Comparison of ENCODE assay signal across 8 cellular contexts in genomic region chr9:114507726-114508125, GRCh38. TPM values are rescaled to one million over a fixed set of nuclear protein-coding genes. Genes with fewer than 3 reads are reported as not detected.
DNase-seq lines count a peak whose midpoint lies in the region; ATAC-seq and TF ChIP-seq lines count a peak whose summit lies in the region.
"Had no signal": no experiment of that assay in that cellular context is flagged by ENCODE, and none has a peak within 500 bp of the region (broad histone marks: within the 10 kb centered on the region; RNA-seq: fewer than 3 reads in every experiment).

No MANE protein-coding gene starts in this region.

- 8 to 14% (median 12%) methylated on average over 3 of the region's 3 CpGs for WGBS in stomach, 5 donors

- intact Hi-C loops in stomach (cut with DNase I; ENCODE audit: low total_unique reads): no loop called here

- H3K36me3 ChIP-seq in adipocyte (ENCODE audit: control insufficient read depth, insufficient read depth, low read length, severe bottlenecking): no peaks in the 10 kb centered on the region
- H3K36me3 ChIP-seq in stomach: no peaks in the 10 kb centered on the region

- H3K27ac Mint-ChIP-seq in IgD-negative memory B cell: peak overlapping the region in 2 of 3 donors; percentile 78 to 90
- H3K27ac Mint-ChIP-seq: T-helper 1 cell treated with Interleukin-12 subunit alpha and Interleukin-12 subunit beta and Interleukin-4 antibody, amounts not matched to agents 30 μg/mL and 1 μg/mL, for 36 hours had no signal

- no peak overlapping the region for H3K9ac ChIP-seq in adipocyte (ENCODE audit: low read length)

- H3K27me3 ChIP-seq in adipocyte (replicated peaks; ENCODE audit: control insufficient read depth, insufficient read depth, low read length): peaks cover 43% of the 10 kb centered on the region
- H3K27me3 ChIP-seq in stomach: peaks cover 0 to 43% (median 0%) of the 10 kb centered on the region in 3 donors

- peak in 3 of 7 experiments; percentile 21 to 44 (median 29) for TF ChIP-seq CTCF in stomach (IDR thresholded peaks at IDR 0.05)

- peak overlapping the region in 1 of 4 donors; percentile 83 for H3K4me3 Mint-ChIP-seq in IgD-negative memory B cell
- H3K4me3 Mint-ChIP-seq: T-helper 1 cell treated with Interleukin-12 subunit alpha and Interleukin-12 subunit beta and Interleukin-4 antibody, amounts not matched to agents 30 μg/mL and 1 μg/mL, for 36 hours had no signal

- peaks cover 22% of the 10 kb centered on the region for H3K27me3 Mint-ChIP-seq in IgD-negative memory B cell

- H3K27ac ChIP-seq in stomach: no peak overlapping the region

- H3K4me1 Mint-ChIP-seq in IgD-negative memory B cell: peaks cover 17 to 28% (median 24%) of the 10 kb centered on the region in 3 donors

- H3K4me3 ChIP-seq in adipocyte (ENCODE audit: low read length) (no peak overlapping the region), stomach (no peak overlapping the region)

- H3K9me3 ChIP-seq in adipocyte (ENCODE audit: control insufficient read depth, low read length) (no peaks in the 10 kb centered on the region), stomach (no peaks in the 10 kb centered on the region)

- no peaks in the 10 kb centered on the region for H3K4me1 ChIP-seq in adipocyte (ENCODE audit: control insufficient read depth, insufficient read depth, low read length)
- H3K4me1 ChIP-seq in stomach: peaks cover 19 to 37% (median 31%) of the 10 kb centered on the region in 4 donors

- H3K9me3 Mint-ChIP-seq in IgD-negative memory B cell: no peaks in the 10 kb centered on the region
- H3K9me3 Mint-ChIP-seq: T-helper 1 cell treated with Interleukin-12 subunit alpha and Interleukin-12 subunit beta and Interleukin-4 antibody, amounts not matched to agents 30 μg/mL and 1 μg/mL, for 36 hours had no signal

- TF ChIP-seq EP300 in stomach (IDR thresholded peaks at IDR 0.05): no peak

- DNase-seq in EH (ENCODE audit: low read depth): peak; percentile 25
- DNase-seq in adipocyte (ENCODE audit: low read depth): peak; percentile 28
- no peak for DNase-seq in left lobe of liver (ENCODE audit: low spot score)
- DNase-seq in stomach: no peak

- ATAC-seq in left lobe of liver (peak; percentile 31), HG02970 (IDR thresholded peaks at IDR 0.05; ENCODE audit: low FRiP score, unreplicated experiment) (no peak), GM21381 (IDR thresholded peaks at IDR 0.05; ENCODE audit: unreplicated experiment) (no peak)

- no peak for TF ChIP-seq POLR2A in stomach (IDR thresholded peaks at IDR 0.05)

- H3K36me3 Mint-ChIP-seq in IgD-negative memory B cell: no peaks in the 10 kb centered on the region

RNA-seq across cellular contexts. Expression of gene WHRN, which starts 2.5 kb away (rescaled TPM):
- 0.89 TPM for polyA plus RNA-seq in IgD-negative memory B cell
- 2.8 TPM for total RNA-seq in left lobe of liver
- total RNA-seq in stomach: 10 to 100 TPM in 2 of 5 donors, 1 to 10 TPM in 3; 2.3 to 70.1 (median 4.1) TPM
- polyA plus RNA-seq in stomach: 1 to 10 TPM; 2.4 to 8.5 (median 5.5) TPM

Comparison
In these comparisons a context has a peak if more than half of its experiments do, and no peak if none do; other contexts are left out.
1. DNase-seq: peak in EH (single experiment) and adipocyte (single experiment); none in left lobe of liver (single experiment) and stomach (single experiment).